In genomic region chr19:6601542-6602052, GRCh38 we compare ENCODE assay signal across 11 cellular contexts. TPM values are rescaled to one million over a fixed set of nuclear protein-coding genes. Genes with fewer than 3 reads are reported as not detected.
DNase-seq lines count a peak whose midpoint lies in the region; ATAC-seq, FAIRE-seq and TF ChIP-seq lines count a peak whose summit lies in the region.
"Not testable (repeated sequence)": the region's sequence is repeated elsewhere in the genome, so short reads cannot be mapped to it uniquely, and the experiment has no call there.
"Had no signal": no experiment of that assay in that cellular context is flagged by ENCODE, and none has a peak within 500 bp of the region (broad histone marks: within the 10 kb centered on the region; RNA-seq: fewer than 3 reads in every experiment).

No MANE protein-coding gene starts in this region.

- H3K4me3 ChIP-seq in GM12865 (ENCODE audit: low read depth, low read length): peak overlapping the region; percentile 76
- H3K4me3 ChIP-seq in GM12878: peak overlapping the region; percentile 66

- CTCF ChIA-PET in GM12878 (lab: Yijun Ruan, JAX): interaction anchor here (0.6 to 3.8 kb wide), 12 partner anchors 7 to 171 kb away, joined by 3 to 14 read pairs (median 5); partner anchors contain the start of genes GPR108 and VAV1

- not testable (repeated sequence) for H3K27me3 ChIP-seq in GM12878 (replicated peaks in 1 of 2; ENCODE audit: control insufficient read depth in 2 of 2, insufficient read depth in 2 of 2, low read length in 1 of 2)

- POLR2A ChIA-PET in GM12878 (lab: Charles Lee): interaction anchor here (0.6 to 3.5 kb wide), 20 partner anchors 8 to 1595 kb away, joined by 3 to 46 read pairs (median 6); partner anchors contain the start of genes CD70, TNFSF14 and TNFSF9

- not testable (repeated sequence) for TF ChIP-seq POLR2A in GM12878 (IDR thresholded peaks at IDR 0.05; ENCODE audit: low read depth, low read length)

- RAD21 ChIA-PET in GM12878 (lab: Charles Lee; ENCODE audit: unreplicated experiment): interaction anchor here (0.6 to 5.4 kb wide), 19 partner anchors 8 to 262 kb away, joined by 3 to 31 read pairs (median 7); partner anchors contain the start of genes GPR108 and TNFSF14

- not testable (repeated sequence) for H3K36me3 Mint-ChIP-seq in HFFc6 (ENCODE audit: low read depth)

- H3K36me3 ChIP-seq in GM12878 (ENCODE audit: control insufficient read depth in 2 of 2, insufficient read depth in 2 of 2, low read length in 1 of 2): not testable (repeated sequence)

- SMC1A ChIA-PET in GM12878 (lab: Charles Lee; ENCODE audit: uncharacterized antibody, unreplicated experiment): interaction anchor here (0.6 to 7.3 kb wide), 28 partner anchors 8 to 171 kb away, joined by 3 to 100 read pairs (median 6); partner anchors contain the start of genes CD70, TNFSF9 and VAV1

- intact Hi-C loops in GM12878 (cut with micrococcal nuclease; ENCODE audit: unreplicated experiment): loop anchor here (1.0 to 2.0 kb wide), 3 partner anchors 29 to 85 kb away; no protein-coding TSS in a partner anchor

- not testable (repeated sequence) for FAIRE-seq in GM12878 (lab: Jason Lieb, UNC)

- H4K20me1 ChIP-seq in GM12878 (ENCODE audit: control insufficient read depth, insufficient read depth): not testable (repeated sequence)

- TF ChIP-seq CTCF in GM12865 (IDR thresholded peaks at IDR 0.05; ENCODE audit: insufficient read depth, low read depth, low read length, missing control alignments); HFFc6 (IDR thresholded peaks at IDR 0.05); GM12878 (IDR thresholded peaks at IDR 0.05 in 2 of 3, conservative IDR thresholded peaks at IDR 0.05 in 1 of 3; ENCODE audit: control insufficient read depth in 2 of 3, extremely low read depth in 1 of 3, insufficient read depth in 1 of 3, low read depth in 3 of 3, low read length in 3 of 3): not testable (repeated sequence)

- TF ChIP-seq RAD21 in GM12878 (IDR thresholded peaks at IDR 0.05; ENCODE audit: insufficient read depth, low read depth, low read length): not testable (repeated sequence)

- DNase-seq in GM12865 (ENCODE audit: low read depth): peak; percentile 96
- DNase-seq in HFFc6: not testable (repeated sequence)
- peak; percentile 84 for DNase-seq in NOMO-1 treated with dmso at 0.1 percent for 144 hours (lab: John Stamatoyannopoulos, UW; ENCODE audit: unreplicated experiment)
- peak; percentile 78 for DNase-seq in GM12878 (ENCODE audit: low read depth, low spot score)

- in situ Hi-C loops in GM12878 (cut with MboI): not testable (repeated sequence)

- H3K9ac ChIP-seq in GM12878 (ENCODE audit: control insufficient read depth, insufficient read depth, low read length): peak overlapping the region; percentile 90

- 0 out of 4 replicates have a peak, but pooled peaks of 1 of the 2 experiments have one; percentile 7 for TF ChIP-seq EP300 in GM12878 (IDR thresholded peaks at IDR 0.05; ENCODE audit: borderline replicate concordance in 1 of 2, control insufficient read depth in 1 of 2, low read depth in 2 of 2, low read length in 2 of 2)

- not testable (repeated sequence) for H3K27ac Mint-ChIP-seq in HFFc6

- peaks cover 26% of the 10 kb centered on the region for H3K4me1 ChIP-seq in GM12878 (ENCODE audit: control insufficient read depth, insufficient read depth, low read length)

- H3K9me3 Mint-ChIP-seq in HFFc6: peaks cover 11% of the 10 kb centered on the region; the same call in 1 of the 2 replicates

- H3K4me1 Mint-ChIP-seq in HFFc6 (ENCODE audit: low read depth): not testable (repeated sequence)

- peak overlapping the region; percentile 4; the same call in 1 of the 2 replicates for H2AFZ ChIP-seq in GM12878 (ENCODE audit: control insufficient read depth, low read depth, low read length)

- H3K4me3 Mint-ChIP-seq in HFFc6: peak overlapping the region; percentile 38; the same call in 1 of the 2 replicates

- not testable (repeated sequence) for H3K9me3 ChIP-seq in GM12878 (replicated peaks; ENCODE audit: control insufficient read depth, insufficient read depth, low read length)

- under 1% methylated on average over 15 of the region's 15 CpGs for WGBS in GM12878 (ENCODE audit: insufficient coverage, insufficient replicate concordance, low lambda C conversion rate, missing lambda C conversion rate)

- H3K27me3 Mint-ChIP-seq in HFFc6 (ENCODE audit: insufficient read depth): peaks cover 42% of the 10 kb centered on the region

- peaks cover 55% of the 10 kb centered on the region for H3K79me2 ChIP-seq in GM12878 (ENCODE audit: control insufficient read depth, insufficient read depth, low read length)

- peak overlapping the region; percentile 76 for H3K4me2 ChIP-seq in GM12878 (ENCODE audit: control insufficient read depth, insufficient read depth)

- BruUV-seq in GM12878 (replicated peaks; lab: Mats Ljungman, UMichigan): not testable (repeated sequence)

- ATAC-seq in GM19395 (IDR thresholded peaks at IDR 0.05; ENCODE audit: unreplicated experiment) (peak; percentile 76), HG03439 (IDR thresholded peaks at IDR 0.05; ENCODE audit: unreplicated experiment) (peak; percentile 52), GM12878 (peak; percentile 90)
- peak; percentile 68 to 75 for ATAC-seq in activated CD4-positive, CD25-positive, alpha-beta regulatory T cell treated with anti-CD3 and anti-CD28 coated beads, Interleukin-2, amount 50 U/mL, for 24 hours

- H3K27ac ChIP-seq in GM12878 (ENCODE audit: control insufficient read depth, insufficient read depth): peak overlapping the region; percentile 95

TF ChIP-seq in GM12878, 131 proteins besides CTCF, POLR2A, EP300 and RAD21 (continues in another document):
- TF ChIP-seq TCF12 (IDR thresholded peaks at IDR 0.05; ENCODE audit: low read depth, low read length): peak; percentile 40; the same call in 1 of the 2 replicates
- TF ChIP-seq GABPA (IDR thresholded peaks at IDR 0.05; ENCODE audit: low read depth): 0 out of 2 replicates have a peak, but pooled peaks have one; percentile 10
- TF ChIP-seq ETV6 (conservative IDR thresholded peaks at IDR 0.05 in 1 of 2, IDR thresholded peaks at IDR 0.05 in 1 of 2; ENCODE audit: borderline replicate concordance in 1 of 2, low read depth in 1 of 2): peak in 1 of 2 experiments; percentile 54; a peak in 1 of 4 replicates
- peak; percentile 60; the same call in 1 of the 2 replicates for TF ChIP-seq PAX8 (IDR thresholded peaks at IDR 0.05)
- TF ChIP-seq SKIL (IDR thresholded peaks at IDR 0.05; ENCODE audit: low read depth, poor library complexity, severe bottlenecking): peak; percentile 96
- TF ChIP-seq KLF5 (IDR thresholded peaks at IDR 0.05; ENCODE audit: partially characterized antibody): peak; percentile 55
- peak; percentile 56; the same call in 1 of the 2 replicates for TF ChIP-seq ATF2 (IDR thresholded peaks at IDR 0.05; ENCODE audit: low read length)
- TF ChIP-seq IKZF2 (IDR thresholded peaks at IDR 0.05): peak; percentile 57 to 64; a peak in 3 of 4 replicates
- TF ChIP-seq ZNF384 (IDR thresholded peaks at IDR 0.05; ENCODE audit: borderline replicate concordance, low read depth, low read length): 0 out of 2 replicates have a peak, but pooled peaks have one; percentile 3

RNA-seq across cellular contexts. Expression of gene CD70, which starts 10.6 kb away (rescaled TPM):
- not detected for total RNA-seq in HFFc6 (2021; fragmentation: NEBNext Ultra II Directional; extraction: Animal tissue kit (Norgen Biotek cat#: 25700))
- 147 and 150 TPM in 2 replicates for total RNA-seq in GM12878 (2013; cell fraction: nucleolus; rRNA removed)
- 421 and 441 TPM in 2 replicates for total RNA-seq in GM12878 (2014; rRNA removed)
- 151 and 155 TPM in 2 replicates for total RNA-seq in GM12878 (2014; rRNA removed; fragmentation: Illumina TruSeq; extraction: Trizol)
- 269 and 285 TPM in 2 replicates for total RNA-seq in GM12878 (2021)
- polyA plus RNA-seq in GM12878 (2011; ENCODE audit: low read depth): 88.8 TPM
- polyA plus RNA-seq in GM12878 (2011; rRNA removed): 117 and 262 TPM in 2 replicates
- 434 and 636 TPM in 2 replicates for polyA plus RNA-seq in GM12878 (2011; cell fraction: cytosol; rRNA removed)
- polyA plus RNA-seq in GM12878 (2011; cell fraction: nucleus; rRNA removed): 321 and 457 TPM in 2 replicates
- polyA plus RNA-seq in GM12878 (2012): 227 and 312 TPM in 2 replicates
- 9.4 and 52.9 TPM in 2 replicates for polyA plus RNA-seq in GM12878 (2014; fragmentation: Illumina TruSeq; extraction: Trizol)
- 10 to 100 TPM; 16.4 to 35.8 TPM for polyA plus RNA-seq in GM12878 (2014; fragmentation: Nextera tagmentation; extraction: Ambion mirVana)
- 405 and 437 TPM in 2 replicates for polyA plus RNA-seq in GM12878 (2014; rRNA removed)
- 100 to 1,000 TPM; 348 to 371 TPM for polyA plus RNA-seq in GM12878 (2016; fragmentation: Nextera tagmentation; extraction: Ambion mirVana)
- 149 and 245 TPM in 2 replicates for polyA minus RNA-seq in GM12878 (2011; rRNA and poly(A)+ RNA removed)
- polyA minus RNA-seq in GM12878 (2011; cell fraction: cytosol; rRNA and poly(A)+ RNA removed): 94.1 and 120 TPM in 2 replicates
- 56.8 and 85.8 TPM in 2 replicates for polyA minus RNA-seq in GM12878 (2011; cell fraction: nucleus; rRNA and poly(A)+ RNA removed)
- total RNA-seq: breast epithelium, prostate gland, vagina had no signal
- polyA plus RNA-seq: naive thymus-derived CD4-positive, alpha-beta T cell had no signal

Comparison
In these comparisons a context has a peak if more than half of its experiments do, and no peak if none do; other contexts are left out.
1. RNA of gene CD70, which starts 10.6 kb away (total RNA-seq): 147 to 441 TPM in GM12878; not detected in HFFc6; every median in the first group is over 100 times any median in the second.
2. Peak in every context shown above with its lines, with median percentiles within 50 percentile points of each other: ATAC-seq.